Comparison of ENCODE assay signal across 9 cellular contexts in genomic region chr15:36428102-36428845, GRCh38.
DNase-seq lines count a peak whose midpoint lies in the region; ATAC-seq, FAIRE-seq and TF ChIP-seq lines count a peak whose summit lies in the region.
"Had no signal": no experiment of that assay in that cellular context is flagged by ENCODE, and none has a peak within 500 bp of the region (broad histone marks: within the 10 kb centered on the region; RNA-seq: fewer than 3 reads in every experiment).

No MANE protein-coding gene starts in this region.

- peak; percentile 50 for DNase-seq in SK-N-DZ (ENCODE audit: low spot score)
- peak; percentile 100 for DNase-seq in fibroblast of peridontal ligament (ENCODE audit: extremely low read depth)
- DNase-seq in frontal cortex (ENCODE audit: low spot score in 2 of 2) = no peak
- DNase-seq in H7 = no peak
- no peak for DNase-seq in stimulated activated CD4-positive, alpha-beta T cell treated with anti-CD3 and anti-CD28 coated beads, Interleukin-4, amount 100 ng/mL, for 1 hour
- DNase-seq: activated T-cell treated with anti-CD3 and anti-CD28 coated beads, Interleukin-2, amount 50 U/mL, for 72 hours had no signal

- H3K9ac ChIP-seq in skeletal muscle satellite cell (ENCODE audit: low read depth, low read length) = peak overlapping the region; percentile 51

- no peak for FAIRE-seq in frontal cortex (lab: Jason Lieb, UNC)

- POLR2A ChIA-PET in HEK293 (lab: Yijun Ruan, JAX) = no interaction called here

- H3K27ac ChIP-seq in HEK293 (ENCODE audit: extremely low read depth, low read depth, low read length) = no peak overlapping the region

- H3K4me1 ChIP-seq in HEK293 (ENCODE audit: control insufficient read depth, insufficient read depth, low read length) (no peaks in the 10 kb centered on the region), skeletal muscle satellite cell (ENCODE audit: control insufficient read depth, insufficient read depth, low read length) (peaks cover 60% of the 10 kb centered on the region)

- H3K4me3 ChIP-seq in HEK293 (ENCODE audit: low read depth, low read length) = no peak overlapping the region
- no peak overlapping the region for H3K4me3 ChIP-seq in skeletal muscle satellite cell (ENCODE audit: low read length)
- H3K4me3 ChIP-seq in H7 (ENCODE audit: insufficient read depth, low read depth, low read length) = no peak overlapping the region

- no peak for ATAC-seq in GM18909 (IDR thresholded peaks at IDR 0.05; ENCODE audit: poor library complexity, unreplicated experiment)
- ATAC-seq: activated T-cell treated with anti-CD3 and anti-CD28 coated beads, Interleukin-2, amount 50 U/mL, for 72 hours had no signal

- H3K36me3 ChIP-seq in HEK293 (ENCODE audit: control insufficient read depth in 2 of 2, insufficient read depth in 1 of 2, low read length in 2 of 2) = no peaks in the 10 kb centered on the region
- H3K36me3 ChIP-seq in skeletal muscle satellite cell (ENCODE audit: insufficient read depth, low read length) = no peaks in the 10 kb centered on the region
- no peaks in the 10 kb centered on the region for H3K36me3 ChIP-seq in H7 (replicated peaks; ENCODE audit: control insufficient read depth, insufficient read depth, low read length)

- peak overlapping the region; percentile 32 for H3K4me2 ChIP-seq in skeletal muscle satellite cell (ENCODE audit: low read length)

- CTCF ChIA-PET in HEK293 (lab: Yijun Ruan, JAX) = interaction anchor here (1.2 kb wide), 1 partner anchor 21 kb away, joined by 5 read pairs; no protein-coding TSS in a partner anchor

- no peak for TF ChIP-seq CTCF in HEK293 (tag by site-specific recombination; IDR thresholded peaks at IDR 0.05)

- H3K27me3 ChIP-seq in skeletal muscle satellite cell (ENCODE audit: control insufficient read depth, insufficient read depth, low read length) (no peaks in the 10 kb centered on the region), H7 (ENCODE audit: control insufficient read depth, insufficient read depth, low read length) (no peaks in the 10 kb centered on the region)

- H3K9me3 ChIP-seq in HEK293 (ENCODE audit: control insufficient read depth, insufficient read depth, low read depth, low read length) (no peaks in the 10 kb centered on the region), skeletal muscle satellite cell (replicated peaks; ENCODE audit: low read length) (no peaks in the 10 kb centered on the region)

TF ChIP-seq in HEK293, 187 proteins besides CTCF, POLR2A, EP300 and RAD21:
- TF ChIP-seq, protein P1, sequence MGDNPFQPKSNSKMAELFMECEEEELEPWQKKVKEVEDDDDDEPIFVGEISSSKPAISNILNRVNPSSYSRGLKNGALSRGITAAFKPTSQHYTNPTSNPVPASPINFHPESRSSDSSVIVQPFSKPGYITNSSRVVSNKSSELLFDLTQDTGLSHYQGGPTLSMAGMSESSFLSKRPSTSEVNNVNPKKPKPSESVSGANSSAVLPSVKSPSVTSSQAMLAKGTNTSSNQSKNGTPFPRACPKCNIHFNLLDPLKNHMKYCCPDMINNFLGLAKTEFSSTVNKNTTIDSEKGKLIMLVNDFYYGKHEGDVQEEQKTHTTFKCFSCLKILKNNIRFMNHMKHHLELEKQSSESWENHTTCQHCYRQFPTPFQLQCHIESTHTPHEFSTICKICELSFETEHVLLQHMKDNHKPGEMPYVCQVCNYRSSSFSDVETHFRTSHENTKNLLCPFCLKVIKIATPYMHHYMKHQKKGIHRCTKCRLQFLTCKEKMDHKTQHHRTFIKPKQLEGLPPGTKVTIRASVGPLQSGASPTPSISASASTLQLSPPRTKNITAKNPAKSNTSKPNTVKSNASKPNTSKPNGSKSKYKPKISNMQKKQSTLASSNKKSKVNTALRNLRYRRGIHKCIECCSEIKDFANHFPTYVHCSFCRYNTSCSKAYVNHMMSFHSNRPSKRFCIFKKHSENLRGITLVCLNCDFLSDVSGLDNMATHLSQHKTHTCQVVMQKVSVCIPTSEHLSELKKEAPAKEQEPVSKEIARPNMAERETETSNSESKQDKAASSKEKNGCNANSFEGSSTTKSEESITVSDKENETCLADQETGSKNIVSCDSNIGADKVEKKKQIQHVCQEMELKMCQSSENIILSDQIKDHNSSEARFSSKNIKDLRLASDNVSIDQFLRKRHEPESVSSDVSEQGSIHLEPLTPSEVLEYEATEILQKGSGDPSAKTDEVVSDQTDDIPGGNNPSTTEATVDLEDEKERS (tag by site-specific recombination; IDR thresholded peaks at IDR 0.05) = no peak
- TF ChIP-seq ZNF658 (tag by site-specific recombination; IDR thresholded peaks at IDR 0.05) = no peak
- 0 out of 2 replicates have a peak, but pooled peaks have one; percentile 12 for TF ChIP-seq PRDM10 (tag by site-specific recombination; IDR thresholded peaks at IDR 0.05)
- TF ChIP-seq, protein P2, sequence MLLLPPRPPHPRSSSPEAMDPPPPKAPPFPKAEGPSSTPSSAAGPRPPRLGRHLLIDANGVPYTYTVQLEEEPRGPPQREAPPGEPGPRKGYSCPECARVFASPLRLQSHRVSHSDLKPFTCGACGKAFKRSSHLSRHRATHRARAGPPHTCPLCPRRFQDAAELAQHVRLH (tag by site-specific recombination; IDR thresholded peaks at IDR 0.05) = no peak
- 0 out of 2 replicates have a peak, but pooled peaks have one; percentile 26 for TF ChIP-seq SP7 (tag by site-specific recombination; IDR thresholded peaks at IDR 0.05)
- TF ChIP-seq ZIC2 (tag by site-specific recombination; IDR thresholded peaks at IDR 0.05) = 0 out of 2 replicates have a peak, but pooled peaks have one; percentile 7
- peak; percentile 51 for TF ChIP-seq ZXDB (tag by site-specific recombination; IDR thresholded peaks at IDR 0.05)

Comparison
In these comparisons a context has a peak if more than half of its experiments do, and no peak if none do; other contexts are left out.
1. DNase-seq: peak in SK-N-DZ (single experiment) and fibroblast of peridontal ligament (single experiment); none in frontal cortex (0 of 2), H7 (single experiment) and stimulated activated CD4-positive, alpha-beta T cell treated with anti-CD3 and anti-CD28 coated beads, Interleukin-4, amount 100 ng/mL, for 1 hour (single experiment).